7 cellular contexts compared by ENCODE assay signal in the genomic region with DNA sequence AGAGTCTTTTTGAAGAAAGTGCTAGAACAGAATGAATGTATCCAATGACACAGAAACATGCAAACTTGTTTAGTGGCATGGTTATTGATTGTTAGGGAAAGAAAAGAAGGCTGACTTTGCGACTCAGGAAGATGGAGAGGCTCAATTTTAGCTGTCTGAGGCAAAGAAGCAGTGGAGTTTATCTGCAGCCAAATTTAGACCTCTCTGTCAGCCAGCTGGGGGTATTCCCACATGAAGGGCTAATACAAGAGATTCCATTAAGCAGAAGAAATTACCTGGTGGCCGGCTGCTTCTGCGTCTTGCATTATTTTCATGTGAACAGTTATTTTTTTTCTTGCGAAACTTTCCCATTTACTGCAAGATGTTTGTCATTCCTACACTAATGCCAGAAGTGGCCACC.
"Had no signal": no experiment of that assay in that cellular context is flagged by ENCODE, and none has a peak within 500 bp of the region (broad histone marks: within the 10 kb centered on the region; RNA-seq: fewer than 3 reads in every experiment).

No MANE protein-coding gene starts in this region.

- FAIRE-seq: HepG2 had no signal

- DNase-seq: GM23248, H7, HFFc6 had no signal

- H3K36me3 ChIP-seq: HAP-1 had no signal

- H3K27ac ChIP-seq: GM23248, HL-60 had no signal

- H3K9me3 ChIP-seq: HAP-1 had no signal

- H3K4me1 ChIP-seq: HAP-1 had no signal

- H3K4me3 ChIP-seq: GM23248, HAP-1 had no signal

- ATAC-seq: HCT116, HepG2 had no signal
